ENCODE assay signal across 23 cellular contexts in genomic region chr2:202944816-202945215, GRCh38.
"Had no signal": no experiment of that assay in that cellular context is flagged by ENCODE, and none has a peak within 500 bp of the region (broad histone marks: within the 10 kb centered on the region; RNA-seq: fewer than 3 reads in every experiment).

No MANE protein-coding gene starts in this region.

- DNase-seq: activated CD4-positive, alpha-beta T cell treated with anti-CD3 and anti-CD28 coated beads for 48 hours; activated CD4-positive, alpha-beta T cell treated with anti-CD3 and anti-CD28 coated beads, Interleukin-2, amount 50 U/mL, for 48 hours; activated CD8-positive, alpha-beta memory T cell treated with anti-CD3 and anti-CD28 coated beads, Interleukin-2, amount 50 U/mL, for 4 hours; activated gamma-delta T cell; activated naive CD4-positive, alpha-beta T cell treated with anti-CD3 and anti-CD28 coated beads, Interleukin-2, amount 10 ng/mL, durations not matched to agents 7 days and 5 days; activated T-cell treated with anti-CD3 and anti-CD28 coated beads, Interleukin-2, amount 50 U/mL, for 24 hours; endodermal cell; head of caudate nucleus; hypothalamus; immature natural killer cell; left lung; lower lobe of right lung; naive B cell; ovary; retina; stimulated activated CD4-positive, alpha-beta T cell treated with anti-CD3 and anti-CD28 coated beads, Interleukin-4, amount 100 ng/mL, for 24 hours; T-helper 17 cell; T1000; uterus; WERI-Rb-1 had no signal

- H3K4me1 ChIP-seq: left lung, lower lobe of right lung, uterus had no signal

- H3K36me3 ChIP-seq: ovary, uterus, WERI-Rb-1 had no signal

- H3K4me3 ChIP-seq: cardiac muscle cell, left lung, lower lobe of right lung, ovary, skin epidermis, thoracic aorta, uterus had no signal

- H3K27me3 ChIP-seq: cardiac muscle cell, left lung, ovary, uterus had no signal

- H3K9me3 ChIP-seq: ovary, thoracic aorta, uterus had no signal

- H3K27ac ChIP-seq: cardiac muscle cell, left lung, lower lobe of right lung, ovary, skin epidermis, thoracic aorta, uterus, WERI-Rb-1 had no signal
